In genomic region chr3:19102654-19103290, GRCh38 we compare ENCODE assay signal across 10 cellular contexts. TPM values are rescaled to one million over a fixed set of nuclear protein-coding genes. Genes with fewer than 3 reads are reported as not detected.
DNase-seq lines count a peak whose midpoint lies in the region; ATAC-seq and TF ChIP-seq lines count a peak whose summit lies in the region.
"Not testable (repeated sequence)": the region's sequence is repeated elsewhere in the genome, so short reads cannot be mapped to it uniquely, and the experiment has no call there.
"Had no signal": no experiment of that assay in that cellular context is flagged by ENCODE, and none has a peak within 500 bp of the region (broad histone marks: within the 10 kb centered on the region; RNA-seq: fewer than 3 reads in every experiment).

No MANE protein-coding gene starts in this region.

- CTCF ChIA-PET in activated naive CD4-positive, alpha-beta T cell treated with anti-CD3 and anti-CD28 coated beads, Interleukin-2, amount 10 ng/mL, durations not matched to agents 7 days and 5 days (lab: Charles Lee) = not testable (repeated sequence)

- not testable (repeated sequence) for H3K9me3 Mint-ChIP-seq in CD4-positive, CD25-positive, alpha-beta regulatory T cell; activated naive CD4-positive, alpha-beta T cell treated with anti-CD3 and anti-CD28 coated beads, Interleukin-2, amount 10 ng/mL, durations not matched to agents 7 days and 5 days; glutamatergic neuron (ENCODE audit: unreplicated experiment)

- H3K4me3 Mint-ChIP-seq in CD4-positive, CD25-positive, alpha-beta regulatory T cell = peak overlapping the region in 3 of 4 donors; percentile 81 to 86 (median 83)
- peak overlapping the region; percentile 91 for H3K4me3 Mint-ChIP-seq in activated naive CD4-positive, alpha-beta T cell treated with anti-CD3 and anti-CD28 coated beads, Interleukin-2, amount 10 ng/mL, durations not matched to agents 7 days and 5 days
- H3K4me3 Mint-ChIP-seq in glutamatergic neuron (ENCODE audit: unreplicated experiment) = peak overlapping the region; percentile 65

- not testable (repeated sequence) for H2AK5ac ChIP-seq in mesendoderm (ENCODE audit: low read length)

- H2BK120ac ChIP-seq in mesendoderm (ENCODE audit: low read depth, low read length) = not testable (repeated sequence)

- not testable (repeated sequence) for H2BK5ac ChIP-seq in mesendoderm (ENCODE audit: low read length)

- H3K79me2 ChIP-seq in mesendoderm (ENCODE audit: control insufficient read depth, insufficient read depth, low read length) = not testable (repeated sequence)

- H3K4me2 ChIP-seq in mesendoderm (ENCODE audit: low read length) = not testable (repeated sequence)

- not testable (repeated sequence) for H3K18ac ChIP-seq in mesendoderm (ENCODE audit: low read length)

- H3K4me1 ChIP-seq in CD4-positive, CD25-positive, alpha-beta regulatory T cell (ENCODE audit: control insufficient read depth, insufficient read depth, low read length, poor library complexity, severe bottlenecking); NT2/D1 (ENCODE audit: insufficient read depth, insufficient read length); mesendoderm (ENCODE audit: control insufficient read depth, low read depth, low read length): not testable (repeated sequence)

- DNase-seq in CD4-positive, CD25-positive, alpha-beta regulatory T cell = peak in 1 of 3 donors; percentile 36
- DNase-seq in H7; NT2/D1 (ENCODE audit: low read depth, low spot score); glutamatergic neuron; mesendoderm: not testable (repeated sequence)
- DNase-seq in activated CD4-positive, alpha-beta T cell treated with anti-CD3 and anti-CD28 coated beads, Interleukin-2, amount 50 U/mL, for 1 hour = peak; percentile 26
- peak; percentile 68 for DNase-seq in activated naive CD4-positive, alpha-beta T cell treated with anti-CD3 and anti-CD28 coated beads, Interleukin-2, amount 10 ng/mL, durations not matched to agents 7 days and 5 days
- peak; percentile 13 for DNase-seq in stimulated activated CD4-positive, alpha-beta T cell treated with anti-CD3 and anti-CD28 coated beads, Interleukin-4, amount 100 ng/mL, for 24 hours

- H3K9me3 ChIP-seq in CD4-positive, CD25-positive, alpha-beta regulatory T cell (ENCODE audit: control insufficient read depth in 2 of 2, low read length in 2 of 2) = not testable (repeated sequence)
- H3K9me3 ChIP-seq in NT2/D1 (ENCODE audit: insufficient read depth, low read length) = peaks cover 26% of the 10 kb centered on the region

- peak overlapping the region; percentile 76 for H3K9ac ChIP-seq in NT2/D1 (ENCODE audit: insufficient read length, low read depth)
- H3K9ac ChIP-seq in mesendoderm (ENCODE audit: low read length) = not testable (repeated sequence)

- ATAC-seq in CD4-positive, CD25-positive, alpha-beta regulatory T cell (ENCODE audit: low read depth in 2 of 2) = peak in 1 of 2 donors; percentile 22

- not testable (repeated sequence) for H3K27me3 ChIP-seq in CD4-positive, CD25-positive, alpha-beta regulatory T cell (ENCODE audit: control insufficient read depth, insufficient read depth, low read length); H7 (ENCODE audit: control insufficient read depth, insufficient read depth, low read length); NT2/D1 (ENCODE audit: insufficient read depth, insufficient read length); mesendoderm (ENCODE audit: insufficient read depth, low read length, poor library complexity)

- H3K27me3 Mint-ChIP-seq in CD4-positive, CD25-positive, alpha-beta regulatory T cell; activated naive CD4-positive, alpha-beta T cell treated with anti-CD3 and anti-CD28 coated beads, Interleukin-2, amount 10 ng/mL, durations not matched to agents 7 days and 5 days; glutamatergic neuron (ENCODE audit: unreplicated experiment): not testable (repeated sequence)

- not testable (repeated sequence) for TF ChIP-seq CTCF in glutamatergic neuron (IDR thresholded peaks at IDR 0.05; ENCODE audit: partially characterized antibody, unreplicated experiment)

- H3K56ac ChIP-seq in mesendoderm (ENCODE audit: low read length) = peak overlapping the region; percentile 42

- H3K27ac Mint-ChIP-seq in CD4-positive, CD25-positive, alpha-beta regulatory T cell = peak overlapping the region; percentile 42 to 100 (median 69)
- peak overlapping the region; percentile 96 for H3K27ac Mint-ChIP-seq in activated naive CD4-positive, alpha-beta T cell treated with anti-CD3 and anti-CD28 coated beads, Interleukin-2, amount 10 ng/mL, durations not matched to agents 7 days and 5 days
- peak overlapping the region; percentile 9 for H3K27ac Mint-ChIP-seq in glutamatergic neuron (ENCODE audit: unreplicated experiment)

- H4K5ac ChIP-seq in mesendoderm (ENCODE audit: low read length) = not testable (repeated sequence)

- not testable (repeated sequence) for H3K4me1 Mint-ChIP-seq in CD4-positive, CD25-positive, alpha-beta regulatory T cell; glutamatergic neuron (ENCODE audit: low read depth, unreplicated experiment)
- H3K4me1 Mint-ChIP-seq in activated naive CD4-positive, alpha-beta T cell treated with anti-CD3 and anti-CD28 coated beads, Interleukin-2, amount 10 ng/mL, durations not matched to agents 7 days and 5 days = peaks cover 15% of the 10 kb centered on the region

- WGBS in mesendoderm (ENCODE audit: extremely low coverage, insufficient coverage, low lambda C conversion rate) = no CpG with 5 or more reads among the region's 29 CpGs

- not testable (repeated sequence) for H3K79me1 ChIP-seq in mesendoderm (ENCODE audit: low read length)

- not testable (repeated sequence) for H3K36me3 Mint-ChIP-seq in CD4-positive, CD25-positive, alpha-beta regulatory T cell; activated naive CD4-positive, alpha-beta T cell treated with anti-CD3 and anti-CD28 coated beads, Interleukin-2, amount 10 ng/mL, durations not matched to agents 7 days and 5 days; glutamatergic neuron (ENCODE audit: unreplicated experiment)

- not testable (repeated sequence) for H3K27ac ChIP-seq in CD4-positive, CD25-positive, alpha-beta regulatory T cell (ENCODE audit: insufficient read depth, low read length, poor library complexity, severe bottlenecking); mesendoderm (ENCODE audit: low read depth, low read length)

- not testable (repeated sequence) for H3K36me3 ChIP-seq in CD4-positive, CD25-positive, alpha-beta regulatory T cell (ENCODE audit: control insufficient read depth, insufficient read depth, low read length); H7 (replicated peaks; ENCODE audit: control insufficient read depth, insufficient read depth, low read length); NT2/D1 (ENCODE audit: insufficient read depth, insufficient read length, low read length); mesendoderm (ENCODE audit: control insufficient read depth, insufficient read depth, low read length)

- not testable (repeated sequence) for H4K8ac ChIP-seq in mesendoderm (ENCODE audit: low read depth, low read length)

- not testable (repeated sequence) for H3K4ac ChIP-seq in mesendoderm (ENCODE audit: low read depth, low read length)

- not testable (repeated sequence) for H3K23ac ChIP-seq in mesendoderm (ENCODE audit: low read length)

- H2BK15ac ChIP-seq in mesendoderm (replicated peaks; ENCODE audit: low read depth) = not testable (repeated sequence)

- not testable (repeated sequence) for H3K4me3 ChIP-seq in CD4-positive, CD25-positive, alpha-beta regulatory T cell (ENCODE audit: low read depth, low read length); mesendoderm (ENCODE audit: low read length)
- peak overlapping the region; percentile 46 for H3K4me3 ChIP-seq in H7 (ENCODE audit: insufficient read depth, low read depth, low read length)
- peak overlapping the region; percentile 43 for H3K4me3 ChIP-seq in NT2/D1 (ENCODE audit: insufficient read length, low read depth)

RNA-seq across cellular contexts. Expression of gene KCNH8, which starts 45.5 kb away (rescaled TPM):
- not detected for total RNA-seq in CD4-positive, CD25-positive, alpha-beta regulatory T cell
- polyA plus RNA-seq in CD4-positive, CD25-positive, alpha-beta regulatory T cell = under 1 TPM in 1 of 4 donors, not detected in 3; 0.17 TPM
- total RNA-seq in H7 (2014; rRNA removed; shearing (Covaris generic)) = 0.55 and 1.3 TPM in 2 replicates
- 30.9 TPM for total RNA-seq in glutamatergic neuron (ENCODE audit: unreplicated experiment)
- 1.3 TPM for polyA plus RNA-seq in mesendoderm (2013, experiment 1 of 2)
- polyA plus RNA-seq in mesendoderm (2013, experiment 2 of 2) = 1.1 TPM
- total RNA-seq: activated CD8-positive, alpha-beta memory T cell treated with anti-CD3 and anti-CD28 coated beads for 36 hours; dermis microvascular lymphatic vessel endothelial cell had no signal

Comparison
In these comparisons a context has a peak if more than half of its experiments do, and no peak if none do; other contexts are left out.
1. H3K27ac Mint-ChIP-seq: peak in every context shown above with its lines; median percentile 96 in activated naive CD4-positive, alpha-beta T cell treated with anti-CD3 and anti-CD28 coated beads, Interleukin-2, amount 10 ng/mL, durations not matched to agents 7 days and 5 days; 69 in CD4-positive, CD25-positive, alpha-beta regulatory T cell; 9 in glutamatergic neuron.
2. RNA of gene KCNH8, which starts 45.5 kb away (total RNA-seq): 30.9 TPM in glutamatergic neuron (single experiment); 0.55 to 1.3 TPM in H7 and not detected in CD4-positive, CD25-positive, alpha-beta regulatory T cell (single experiment); every median in the first group is over 10 times any median in the second.
3. Peak in every context shown above with its lines, with median percentiles within 50 percentile points of each other: H3K4me3 Mint-ChIP-seq.